ENCODE assay signal across 8 cellular contexts in genomic region chr1:242523968-242524570, GRCh38.
A peak's percentile ranks its signal among the peaks of the same experiment; 100 is the strongest.
DNase-seq lines count a peak whose midpoint lies in the region; ATAC-seq lines count a peak whose summit lies in the region.

No MANE protein-coding gene starts in this region.

- no peaks in the 10 kb centered on the region for H3K9me3 Mint-ChIP-seq in effector memory CD8-positive, alpha-beta T cell

- DNase-seq in activated CD4-positive, alpha-beta T cell treated with anti-CD3 and anti-CD28 coated beads, Interleukin-2, amount 50 U/mL, for 48 hours: peak; percentile 7 to 13
- no peak for DNase-seq in activated CD4-positive, alpha-beta T cell treated with anti-CD3 and anti-CD28 coated beads for 1 hour
- DNase-seq in NCI-H69 (lab: John Stamatoyannopoulos, UW) (peak; percentile 84), SHP77 treated with DMSO at 0.1 percent for 48 hours (lab: John Stamatoyannopoulos, UW) (no peak)
- no peak for DNase-seq in effector memory CD8-positive, alpha-beta T cell

- peaks cover 12 to 29% of the 10 kb centered on the region in 2 donors for H3K27me3 ChIP-seq in muscle layer of colon (ENCODE audit: control insufficient read depth in 1 of 2, insufficient read depth in 2 of 2, low read length in 2 of 2)

- H3K9me3 ChIP-seq in muscle layer of colon (ENCODE audit: low read length): no peaks in the 10 kb centered on the region

- no peak overlapping the region for H3K9ac ChIP-seq in muscle layer of colon (ENCODE audit: low read length)

- peaks cover 6% of the 10 kb centered on the region in 2 donors for H3K4me1 Mint-ChIP-seq in effector memory CD8-positive, alpha-beta T cell (ENCODE audit: low read depth in 2 of 2)

- H3K27ac Mint-ChIP-seq in effector memory CD8-positive, alpha-beta T cell: no peak overlapping the region

- no peaks in the 10 kb centered on the region for H3K36me3 Mint-ChIP-seq in effector memory CD8-positive, alpha-beta T cell (ENCODE audit: insufficient read depth)

- H3K4me3 Mint-ChIP-seq in effector memory CD8-positive, alpha-beta T cell: peak overlapping the region; percentile 22 to 37

- H3K27me3 Mint-ChIP-seq in effector memory CD8-positive, alpha-beta T cell: peaks cover 31 to 62% of the 10 kb centered on the region in 2 donors

- ATAC-seq in effector memory CD8-positive, alpha-beta T cell (replicated peaks): no peak
- no peak for ATAC-seq in GM19395 (IDR thresholded peaks at IDR 0.05; ENCODE audit: unreplicated experiment)
- no peak for ATAC-seq in HG03460 (IDR thresholded peaks at IDR 0.05; ENCODE audit: unreplicated experiment)

- peaks cover 8% of the 10 kb centered on the region for H3K4me1 ChIP-seq in muscle layer of colon (ENCODE audit: insufficient read depth, low read length)

- no peak overlapping the region for H3K27ac ChIP-seq in muscle layer of colon (ENCODE audit: low read depth, low read length)

- peak overlapping the region; percentile 23 to 38 for H3K4me3 ChIP-seq in muscle layer of colon (ENCODE audit: low read depth in 1 of 2, low read length in 2 of 2)

- no peaks in the 10 kb centered on the region for H3K36me3 ChIP-seq in muscle layer of colon (ENCODE audit: insufficient read depth, low read length)

Comparison
In these comparisons a context has a peak if more than half of its experiments do, and no peak if none do; other contexts are left out.
1. DNase-seq: peak in activated CD4-positive, alpha-beta T cell treated with anti-CD3 and anti-CD28 coated beads, Interleukin-2, amount 50 U/mL, for 48 hours (2 of 2) and NCI-H69 (single experiment); none in activated CD4-positive, alpha-beta T cell treated with anti-CD3 and anti-CD28 coated beads for 1 hour (single experiment), effector memory CD8-positive, alpha-beta T cell (0 of 3) and SHP77 treated with DMSO at 0.1 percent for 48 hours (single experiment).